Comparison of ENCODE assay signal across 1 cellular context in genomic region chr14:103127356-103127755, GRCh38.
TF ChIP-seq lines count a peak whose summit lies in the region.

No MANE protein-coding gene starts in this region.

TF ChIP-seq in neural cell, 6 proteins besides CTCF, POLR2A, EP300 and RAD21 (continued from another document):
- TF ChIP-seq REST (IDR thresholded peaks at IDR 0.05; ENCODE audit: borderline replicate concordance), result no peak
TF ChIP-seq in neural cell: peak in this region for 1.
